2 cellular contexts compared by ENCODE assay signal in the genomic region with DNA sequence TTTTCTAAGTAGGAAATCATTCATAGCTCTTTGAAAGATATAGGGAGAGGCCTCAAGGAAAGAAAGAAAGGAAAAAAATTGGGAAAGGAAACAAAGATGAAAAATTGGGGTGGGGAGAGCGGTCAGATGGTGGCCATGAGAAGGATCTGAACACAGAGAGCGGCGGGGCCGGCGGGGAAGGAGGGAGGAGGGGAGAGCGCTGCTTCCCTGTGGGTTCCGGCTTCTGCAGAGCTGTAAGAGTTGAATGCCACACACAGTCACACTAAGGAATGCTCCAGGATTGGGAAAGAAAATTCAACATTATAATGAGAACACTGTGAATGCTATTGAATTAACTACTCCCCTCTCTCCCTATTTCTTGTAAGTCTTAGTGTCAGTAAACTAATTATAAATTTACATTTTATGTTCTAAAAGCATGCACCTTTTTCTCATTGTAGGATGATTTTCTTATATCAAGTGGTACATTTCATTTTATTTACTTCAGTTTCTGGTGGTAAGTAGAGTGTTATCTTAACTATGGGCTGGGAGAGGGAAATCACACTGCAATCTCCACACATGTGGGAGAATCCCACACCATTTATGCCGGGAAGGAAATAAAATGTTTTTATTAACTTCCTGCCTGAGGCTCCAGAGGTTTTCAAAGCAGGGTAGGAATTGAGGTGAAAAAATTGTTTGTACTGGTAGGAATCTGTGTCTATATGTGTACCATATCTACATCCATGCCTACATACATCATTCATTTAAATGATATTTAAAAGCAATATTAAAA.
TF ChIP-seq lines count a peak whose summit lies in the region.

No MANE protein-coding gene starts in this region.

TF ChIP-seq in HEK293T, 16 proteins besides CTCF, POLR2A, EP300 and RAD21:
- TF ChIP-seq ARNT (IDR thresholded peaks at IDR 0.05) (no peak), HDGF (IDR thresholded peaks at IDR 0.05; ENCODE audit: borderline replicate concordance) (no peak), FOXK2 (IDR thresholded peaks at IDR 0.05) (no peak), ZNF384 (IDR thresholded peaks at IDR 0.05) (no peak), LEF1 (IDR thresholded peaks at IDR 0.05; ENCODE audit: borderline replicate concordance) (no peak), BHLHE40 (IDR thresholded peaks at IDR 0.05; ENCODE audit: borderline replicate concordance) (no peak), NFRKB (IDR thresholded peaks at IDR 0.05) (no peak), SP1 (IDR thresholded peaks at IDR 0.05) (no peak), SUZ12 (IDR thresholded peaks at IDR 0.05) (no peak), FOXA1 (IDR thresholded peaks at IDR 0.05) (no peak)
- TF ChIP-seq, protein P1, sequence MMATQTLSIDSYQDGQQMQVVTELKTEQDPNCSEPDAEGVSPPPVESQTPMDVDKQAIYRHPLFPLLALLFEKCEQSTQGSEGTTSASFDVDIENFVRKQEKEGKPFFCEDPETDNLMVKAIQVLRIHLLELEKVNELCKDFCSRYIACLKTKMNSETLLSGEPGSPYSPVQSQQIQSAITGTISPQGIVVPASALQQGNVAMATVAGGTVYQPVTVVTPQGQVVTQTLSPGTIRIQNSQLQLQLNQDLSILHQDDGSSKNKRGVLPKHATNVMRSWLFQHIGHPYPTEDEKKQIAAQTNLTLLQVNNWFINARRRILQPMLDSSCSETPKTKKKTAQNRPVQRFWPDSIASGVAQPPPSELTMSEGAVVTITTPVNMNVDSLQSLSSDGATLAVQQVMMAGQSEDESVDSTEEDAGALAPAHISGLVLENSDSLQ (IDR thresholded peaks at IDR 0.05), result no peak

TF ChIP-seq in HepG2, 621 proteins besides CTCF, POLR2A, EP300 and RAD21 (continues in another document):
- TF ChIP-seq ETV5 (CRISPR knock-in tag; IDR thresholded peaks at IDR 0.05; ENCODE audit: borderline replicate concordance) (peak; percentile 32; the same call in 1 of the 2 replicates), ZSCAN21 (CRISPR knock-in tag; IDR thresholded peaks at IDR 0.05; ENCODE audit: borderline replicate concordance) (no peak), HMG20A (CRISPR knock-in tag; IDR thresholded peaks at IDR 0.05; ENCODE audit: borderline replicate concordance) (no peak), TEAD2 (CRISPR knock-in tag; IDR thresholded peaks at IDR 0.05) (no peak), MED8 (CRISPR knock-in tag; IDR thresholded peaks at IDR 0.05; ENCODE audit: insufficient replicate concordance) (no peak), NR2C2 (CRISPR knock-in tag; IDR thresholded peaks at IDR 0.05; ENCODE audit: borderline replicate concordance) (no peak), ZNF468 (CRISPR knock-in tag; IDR thresholded peaks at IDR 0.05) (no peak), IKZF1 (IDR thresholded peaks at IDR 0.05) (no peak), SCMH1 (CRISPR knock-in tag; IDR thresholded peaks at IDR 0.05; ENCODE audit: borderline replicate concordance) (no peak), POLR2G (IDR thresholded peaks at IDR 0.05; ENCODE audit: low read depth, low read length) (peak; percentile 41; the same call in 1 of the 2 replicates), ZNF326 (CRISPR knock-in tag; IDR thresholded peaks at IDR 0.05; ENCODE audit: borderline replicate concordance) (no peak), ZNF619 (CRISPR knock-in tag; IDR thresholded peaks at IDR 0.05) (no peak), ZZZ3 (CRISPR knock-in tag; IDR thresholded peaks at IDR 0.05; ENCODE audit: borderline replicate concordance) (no peak), ZNF292 (CRISPR knock-in tag; IDR thresholded peaks at IDR 0.05; ENCODE audit: borderline replicate concordance, low read depth) (0 out of 2 replicates have a peak, but pooled peaks have one; percentile 48), YEATS2 (CRISPR knock-in tag; IDR thresholded peaks at IDR 0.05; ENCODE audit: borderline replicate concordance) (no peak), ISL2 (CRISPR knock-in tag; IDR thresholded peaks at IDR 0.05) (0 out of 2 replicates have a peak, but pooled peaks have one; percentile 28), NCOA2 (CRISPR knock-in tag; IDR thresholded peaks at IDR 0.05) (no peak; the same call in 1 of the 2 replicates), RNF2 (conservative IDR thresholded peaks at IDR 0.05; ENCODE audit: low read depth) (no peak), ZNF572 (CRISPR knock-in tag; IDR thresholded peaks at IDR 0.05) (no peak), YY1 (IDR thresholded peaks at IDR 0.05; ENCODE audit: insufficient read depth, insufficient replicate concordance, low read depth, low read length) (peak; percentile 64), CHCHD3 (CRISPR knock-in tag; IDR thresholded peaks at IDR 0.05) (no peak), GABPA (IDR thresholded peaks at IDR 0.05; ENCODE audit: low read depth, low read length) (no peak), GABPA (CRISPR knock-in tag; IDR thresholded peaks at IDR 0.05; ENCODE audit: low read depth) (no peak), ZBTB8A (CRISPR knock-in tag; IDR thresholded peaks at IDR 0.05; ENCODE audit: borderline replicate concordance, low read depth) (no peak), TEAD3 (CRISPR knock-in tag; optimal IDR thresholded peaks at IDR 0.05; ENCODE audit: borderline replicate concordance) (peak; percentile 29)
- TF ChIP-seq, protein P2, sequence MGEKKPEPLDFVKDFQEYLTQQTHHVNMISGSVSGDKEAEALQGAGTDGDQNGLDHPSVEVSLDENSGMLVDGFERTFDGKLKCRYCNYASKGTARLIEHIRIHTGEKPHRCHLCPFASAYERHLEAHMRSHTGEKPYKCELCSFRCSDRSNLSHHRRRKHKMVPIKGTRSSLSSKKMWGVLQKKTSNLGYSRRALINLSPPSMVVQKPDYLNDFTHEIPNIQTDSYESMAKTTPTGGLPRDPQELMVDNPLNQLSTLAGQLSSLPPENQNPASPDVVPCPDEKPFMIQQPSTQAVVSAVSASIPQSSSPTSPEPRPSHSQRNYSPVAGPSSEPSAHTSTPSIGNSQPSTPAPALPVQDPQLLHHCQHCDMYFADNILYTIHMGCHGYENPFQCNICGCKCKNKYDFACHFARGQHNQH (CRISPR knock-in tag; IDR thresholded peaks at IDR 0.05), result peak; percentile 60
- TF ChIP-seq, protein P3, sequence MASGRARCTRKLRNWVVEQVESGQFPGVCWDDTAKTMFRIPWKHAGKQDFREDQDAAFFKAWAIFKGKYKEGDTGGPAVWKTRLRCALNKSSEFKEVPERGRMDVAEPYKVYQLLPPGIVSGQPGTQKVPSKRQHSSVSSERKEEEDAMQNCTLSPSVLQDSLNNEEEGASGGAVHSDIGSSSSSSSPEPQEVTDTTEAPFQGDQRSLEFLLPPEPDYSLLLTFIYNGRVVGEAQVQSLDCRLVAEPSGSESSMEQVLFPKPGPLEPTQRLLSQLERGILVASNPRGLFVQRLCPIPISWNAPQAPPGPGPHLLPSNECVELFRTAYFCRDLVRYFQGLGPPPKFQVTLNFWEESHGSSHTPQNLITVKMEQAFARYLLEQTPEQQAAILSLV (CRISPR knock-in tag; IDR thresholded peaks at IDR 0.05; ENCODE audit: borderline replicate concordance), result no peak
- TF ChIP-seq, protein P4, sequence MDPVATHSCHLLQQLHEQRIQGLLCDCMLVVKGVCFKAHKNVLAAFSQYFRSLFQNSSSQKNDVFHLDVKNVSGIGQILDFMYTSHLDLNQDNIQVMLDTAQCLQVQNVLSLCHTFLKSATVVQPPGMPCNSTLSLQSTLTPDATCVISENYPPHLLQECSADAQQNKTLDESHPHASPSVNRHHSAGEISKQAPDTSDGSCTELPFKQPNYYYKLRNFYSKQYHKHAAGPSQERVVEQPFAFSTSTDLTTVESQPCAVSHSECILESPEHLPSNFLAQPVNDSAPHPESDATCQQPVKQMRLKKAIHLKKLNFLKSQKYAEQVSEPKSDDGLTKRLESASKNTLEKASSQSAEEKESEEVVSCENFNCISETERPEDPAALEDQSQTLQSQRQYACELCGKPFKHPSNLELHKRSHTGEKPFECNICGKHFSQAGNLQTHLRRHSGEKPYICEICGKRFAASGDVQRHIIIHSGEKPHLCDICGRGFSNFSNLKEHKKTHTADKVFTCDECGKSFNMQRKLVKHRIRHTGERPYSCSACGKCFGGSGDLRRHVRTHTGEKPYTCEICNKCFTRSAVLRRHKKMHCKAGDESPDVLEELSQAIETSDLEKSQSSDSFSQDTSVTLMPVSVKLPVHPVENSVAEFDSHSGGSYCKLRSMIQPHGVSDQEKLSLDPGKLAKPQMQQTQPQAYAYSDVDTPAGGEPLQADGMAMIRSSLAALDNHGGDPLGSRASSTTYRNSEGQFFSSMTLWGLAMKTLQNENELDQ (CRISPR knock-in tag; IDR thresholded peaks at IDR 0.05; ENCODE audit: borderline replicate concordance), result no peak
- TF ChIP-seq, protein P5, sequence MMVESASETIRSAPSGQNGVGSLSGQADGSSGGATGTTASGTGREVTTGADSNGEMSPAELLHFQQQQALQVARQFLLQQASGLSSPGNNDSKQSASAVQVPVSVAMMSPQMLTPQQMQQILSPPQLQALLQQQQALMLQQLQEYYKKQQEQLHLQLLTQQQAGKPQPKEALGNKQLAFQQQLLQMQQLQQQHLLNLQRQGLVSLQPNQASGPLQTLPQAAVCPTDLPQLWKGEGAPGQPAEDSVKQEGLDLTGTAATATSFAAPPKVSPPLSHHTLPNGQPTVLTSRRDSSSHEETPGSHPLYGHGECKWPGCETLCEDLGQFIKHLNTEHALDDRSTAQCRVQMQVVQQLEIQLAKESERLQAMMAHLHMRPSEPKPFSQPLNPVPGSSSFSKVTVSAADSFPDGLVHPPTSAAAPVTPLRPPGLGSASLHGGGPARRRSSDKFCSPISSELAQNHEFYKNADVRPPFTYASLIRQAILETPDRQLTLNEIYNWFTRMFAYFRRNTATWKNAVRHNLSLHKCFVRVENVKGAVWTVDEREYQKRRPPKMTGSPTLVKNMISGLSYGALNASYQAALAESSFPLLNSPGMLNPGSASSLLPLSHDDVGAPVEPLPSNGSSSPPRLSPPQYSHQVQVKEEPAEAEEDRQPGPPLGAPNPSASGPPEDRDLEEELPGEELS (CRISPR knock-in tag; IDR thresholded peaks at IDR 0.05), result no peak
- TF ChIP-seq, protein P6, sequence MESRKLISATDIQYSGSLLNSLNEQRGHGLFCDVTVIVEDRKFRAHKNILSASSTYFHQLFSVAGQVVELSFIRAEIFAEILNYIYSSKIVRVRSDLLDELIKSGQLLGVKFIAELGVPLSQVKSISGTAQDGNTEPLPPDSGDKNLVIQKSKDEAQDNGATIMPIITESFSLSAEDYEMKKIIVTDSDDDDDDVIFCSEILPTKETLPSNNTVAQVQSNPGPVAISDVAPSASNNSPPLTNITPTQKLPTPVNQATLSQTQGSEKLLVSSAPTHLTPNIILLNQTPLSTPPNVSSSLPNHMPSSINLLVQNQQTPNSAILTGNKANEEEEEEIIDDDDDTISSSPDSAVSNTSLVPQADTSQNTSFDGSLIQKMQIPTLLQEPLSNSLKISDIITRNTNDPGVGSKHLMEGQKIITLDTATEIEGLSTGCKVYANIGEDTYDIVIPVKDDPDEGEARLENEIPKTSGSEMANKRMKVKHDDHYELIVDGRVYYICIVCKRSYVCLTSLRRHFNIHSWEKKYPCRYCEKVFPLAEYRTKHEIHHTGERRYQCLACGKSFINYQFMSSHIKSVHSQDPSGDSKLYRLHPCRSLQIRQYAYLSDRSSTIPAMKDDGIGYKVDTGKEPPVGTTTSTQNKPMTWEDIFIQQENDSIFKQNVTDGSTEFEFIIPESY (CRISPR knock-in tag; IDR thresholded peaks at IDR 0.05), result no peak
- TF ChIP-seq, protein P7, sequence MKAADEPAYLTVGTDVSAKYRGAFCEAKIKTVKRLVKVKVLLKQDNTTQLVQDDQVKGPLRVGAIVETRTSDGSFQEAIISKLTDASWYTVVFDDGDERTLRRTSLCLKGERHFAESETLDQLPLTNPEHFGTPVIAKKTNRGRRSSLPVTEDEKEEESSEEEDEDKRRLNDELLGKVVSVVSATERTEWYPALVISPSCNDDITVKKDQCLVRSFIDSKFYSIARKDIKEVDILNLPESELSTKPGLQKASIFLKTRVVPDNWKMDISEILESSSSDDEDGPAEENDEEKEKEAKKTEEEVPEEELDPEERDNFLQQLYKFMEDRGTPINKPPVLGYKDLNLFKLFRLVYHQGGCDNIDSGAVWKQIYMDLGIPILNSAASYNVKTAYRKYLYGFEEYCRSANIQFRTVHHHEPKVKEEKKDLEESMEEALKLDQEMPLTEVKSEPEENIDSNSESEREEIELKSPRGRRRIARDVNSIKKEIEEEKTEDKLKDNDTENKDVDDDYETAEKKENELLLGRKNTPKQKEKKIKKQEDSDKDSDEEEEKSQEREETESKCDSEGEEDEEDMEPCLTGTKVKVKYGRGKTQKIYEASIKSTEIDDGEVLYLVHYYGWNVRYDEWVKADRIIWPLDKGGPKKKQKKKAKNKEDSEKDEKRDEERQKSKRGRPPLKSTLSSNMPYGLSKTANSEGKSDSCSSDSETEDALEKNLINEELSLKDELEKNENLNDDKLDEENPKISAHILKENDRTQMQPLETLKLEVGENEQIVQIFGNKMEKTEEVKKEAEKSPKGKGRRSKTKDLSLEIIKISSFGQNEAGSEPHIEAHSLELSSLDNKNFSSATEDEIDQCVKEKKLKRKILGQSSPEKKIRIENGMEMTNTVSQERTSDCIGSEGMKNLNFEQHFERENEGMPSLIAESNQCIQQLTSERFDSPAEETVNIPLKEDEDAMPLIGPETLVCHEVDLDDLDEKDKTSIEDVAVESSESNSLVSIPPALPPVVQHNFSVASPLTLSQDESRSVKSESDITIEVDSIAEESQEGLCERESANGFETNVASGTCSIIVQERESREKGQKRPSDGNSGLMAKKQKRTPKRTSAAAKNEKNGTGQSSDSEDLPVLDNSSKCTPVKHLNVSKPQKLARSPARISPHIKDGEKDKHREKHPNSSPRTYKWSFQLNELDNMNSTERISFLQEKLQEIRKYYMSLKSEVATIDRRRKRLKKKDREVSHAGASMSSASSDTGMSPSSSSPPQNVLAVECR (CRISPR knock-in tag; IDR thresholded peaks at IDR 0.05; ENCODE audit: borderline replicate concordance), result no peak
- TF ChIP-seq, protein P8, sequence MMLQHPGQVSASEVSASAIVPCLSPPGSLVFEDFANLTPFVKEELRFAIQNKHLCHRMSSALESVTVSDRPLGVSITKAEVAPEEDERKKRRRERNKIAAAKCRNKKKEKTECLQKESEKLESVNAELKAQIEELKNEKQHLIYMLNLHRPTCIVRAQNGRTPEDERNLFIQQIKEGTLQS (CRISPR knock-in tag; IDR thresholded peaks at IDR 0.05), result no peak
- TF ChIP-seq, protein P9, sequence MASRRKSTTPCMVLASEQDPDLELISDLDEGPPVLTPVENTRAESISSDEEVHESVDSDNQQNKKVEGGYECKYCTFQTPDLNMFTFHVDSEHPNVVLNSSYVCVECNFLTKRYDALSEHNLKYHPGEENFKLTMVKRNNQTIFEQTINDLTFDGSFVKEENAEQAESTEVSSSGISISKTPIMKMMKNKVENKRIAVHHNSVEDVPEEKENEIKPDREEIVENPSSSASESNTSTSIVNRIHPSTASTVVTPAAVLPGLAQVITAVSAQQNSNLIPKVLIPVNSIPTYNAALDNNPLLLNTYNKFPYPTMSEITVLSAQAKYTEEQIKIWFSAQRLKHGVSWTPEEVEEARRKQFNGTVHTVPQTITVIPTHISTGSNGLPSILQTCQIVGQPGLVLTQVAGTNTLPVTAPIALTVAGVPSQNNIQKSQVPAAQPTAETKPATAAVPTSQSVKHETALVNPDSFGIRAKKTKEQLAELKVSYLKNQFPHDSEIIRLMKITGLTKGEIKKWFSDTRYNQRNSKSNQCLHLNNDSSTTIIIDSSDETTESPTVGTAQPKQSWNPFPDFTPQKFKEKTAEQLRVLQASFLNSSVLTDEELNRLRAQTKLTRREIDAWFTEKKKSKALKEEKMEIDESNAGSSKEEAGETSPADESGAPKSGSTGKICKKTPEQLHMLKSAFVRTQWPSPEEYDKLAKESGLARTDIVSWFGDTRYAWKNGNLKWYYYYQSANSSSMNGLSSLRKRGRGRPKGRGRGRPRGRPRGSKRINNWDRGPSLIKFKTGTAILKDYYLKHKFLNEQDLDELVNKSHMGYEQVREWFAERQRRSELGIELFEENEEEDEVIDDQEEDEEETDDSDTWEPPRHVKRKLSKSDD (CRISPR knock-in tag; IDR thresholded peaks at IDR 0.05; ENCODE audit: low read depth), result no peak
